ENCODE assay signal across 1 cellular context in the genomic region with DNA sequence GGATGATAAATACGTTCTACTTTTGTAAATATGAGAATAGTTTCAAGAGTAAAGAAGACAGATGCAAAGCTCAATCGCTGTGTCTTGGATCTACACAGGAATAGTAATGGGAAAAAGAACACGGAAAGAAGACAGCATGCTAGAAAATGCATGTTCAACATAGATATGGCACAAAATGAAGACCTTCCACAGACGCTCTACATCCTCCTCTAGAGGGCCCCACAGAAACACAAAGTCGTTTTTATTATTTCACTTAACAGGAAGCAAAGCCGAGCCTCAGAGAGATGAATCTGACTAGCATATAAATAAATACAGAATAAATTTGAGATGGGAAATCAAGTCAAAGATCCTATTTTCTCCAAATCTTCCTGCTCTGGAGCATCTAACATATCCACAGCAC.
TF ChIP-seq lines count a peak whose summit lies in the region.

No MANE protein-coding gene starts in this region.

TF ChIP-seq in H1, 55 proteins besides CTCF, POLR2A, EP300 and RAD21 (continued from another document):
- TF ChIP-seq, protein P1, sequence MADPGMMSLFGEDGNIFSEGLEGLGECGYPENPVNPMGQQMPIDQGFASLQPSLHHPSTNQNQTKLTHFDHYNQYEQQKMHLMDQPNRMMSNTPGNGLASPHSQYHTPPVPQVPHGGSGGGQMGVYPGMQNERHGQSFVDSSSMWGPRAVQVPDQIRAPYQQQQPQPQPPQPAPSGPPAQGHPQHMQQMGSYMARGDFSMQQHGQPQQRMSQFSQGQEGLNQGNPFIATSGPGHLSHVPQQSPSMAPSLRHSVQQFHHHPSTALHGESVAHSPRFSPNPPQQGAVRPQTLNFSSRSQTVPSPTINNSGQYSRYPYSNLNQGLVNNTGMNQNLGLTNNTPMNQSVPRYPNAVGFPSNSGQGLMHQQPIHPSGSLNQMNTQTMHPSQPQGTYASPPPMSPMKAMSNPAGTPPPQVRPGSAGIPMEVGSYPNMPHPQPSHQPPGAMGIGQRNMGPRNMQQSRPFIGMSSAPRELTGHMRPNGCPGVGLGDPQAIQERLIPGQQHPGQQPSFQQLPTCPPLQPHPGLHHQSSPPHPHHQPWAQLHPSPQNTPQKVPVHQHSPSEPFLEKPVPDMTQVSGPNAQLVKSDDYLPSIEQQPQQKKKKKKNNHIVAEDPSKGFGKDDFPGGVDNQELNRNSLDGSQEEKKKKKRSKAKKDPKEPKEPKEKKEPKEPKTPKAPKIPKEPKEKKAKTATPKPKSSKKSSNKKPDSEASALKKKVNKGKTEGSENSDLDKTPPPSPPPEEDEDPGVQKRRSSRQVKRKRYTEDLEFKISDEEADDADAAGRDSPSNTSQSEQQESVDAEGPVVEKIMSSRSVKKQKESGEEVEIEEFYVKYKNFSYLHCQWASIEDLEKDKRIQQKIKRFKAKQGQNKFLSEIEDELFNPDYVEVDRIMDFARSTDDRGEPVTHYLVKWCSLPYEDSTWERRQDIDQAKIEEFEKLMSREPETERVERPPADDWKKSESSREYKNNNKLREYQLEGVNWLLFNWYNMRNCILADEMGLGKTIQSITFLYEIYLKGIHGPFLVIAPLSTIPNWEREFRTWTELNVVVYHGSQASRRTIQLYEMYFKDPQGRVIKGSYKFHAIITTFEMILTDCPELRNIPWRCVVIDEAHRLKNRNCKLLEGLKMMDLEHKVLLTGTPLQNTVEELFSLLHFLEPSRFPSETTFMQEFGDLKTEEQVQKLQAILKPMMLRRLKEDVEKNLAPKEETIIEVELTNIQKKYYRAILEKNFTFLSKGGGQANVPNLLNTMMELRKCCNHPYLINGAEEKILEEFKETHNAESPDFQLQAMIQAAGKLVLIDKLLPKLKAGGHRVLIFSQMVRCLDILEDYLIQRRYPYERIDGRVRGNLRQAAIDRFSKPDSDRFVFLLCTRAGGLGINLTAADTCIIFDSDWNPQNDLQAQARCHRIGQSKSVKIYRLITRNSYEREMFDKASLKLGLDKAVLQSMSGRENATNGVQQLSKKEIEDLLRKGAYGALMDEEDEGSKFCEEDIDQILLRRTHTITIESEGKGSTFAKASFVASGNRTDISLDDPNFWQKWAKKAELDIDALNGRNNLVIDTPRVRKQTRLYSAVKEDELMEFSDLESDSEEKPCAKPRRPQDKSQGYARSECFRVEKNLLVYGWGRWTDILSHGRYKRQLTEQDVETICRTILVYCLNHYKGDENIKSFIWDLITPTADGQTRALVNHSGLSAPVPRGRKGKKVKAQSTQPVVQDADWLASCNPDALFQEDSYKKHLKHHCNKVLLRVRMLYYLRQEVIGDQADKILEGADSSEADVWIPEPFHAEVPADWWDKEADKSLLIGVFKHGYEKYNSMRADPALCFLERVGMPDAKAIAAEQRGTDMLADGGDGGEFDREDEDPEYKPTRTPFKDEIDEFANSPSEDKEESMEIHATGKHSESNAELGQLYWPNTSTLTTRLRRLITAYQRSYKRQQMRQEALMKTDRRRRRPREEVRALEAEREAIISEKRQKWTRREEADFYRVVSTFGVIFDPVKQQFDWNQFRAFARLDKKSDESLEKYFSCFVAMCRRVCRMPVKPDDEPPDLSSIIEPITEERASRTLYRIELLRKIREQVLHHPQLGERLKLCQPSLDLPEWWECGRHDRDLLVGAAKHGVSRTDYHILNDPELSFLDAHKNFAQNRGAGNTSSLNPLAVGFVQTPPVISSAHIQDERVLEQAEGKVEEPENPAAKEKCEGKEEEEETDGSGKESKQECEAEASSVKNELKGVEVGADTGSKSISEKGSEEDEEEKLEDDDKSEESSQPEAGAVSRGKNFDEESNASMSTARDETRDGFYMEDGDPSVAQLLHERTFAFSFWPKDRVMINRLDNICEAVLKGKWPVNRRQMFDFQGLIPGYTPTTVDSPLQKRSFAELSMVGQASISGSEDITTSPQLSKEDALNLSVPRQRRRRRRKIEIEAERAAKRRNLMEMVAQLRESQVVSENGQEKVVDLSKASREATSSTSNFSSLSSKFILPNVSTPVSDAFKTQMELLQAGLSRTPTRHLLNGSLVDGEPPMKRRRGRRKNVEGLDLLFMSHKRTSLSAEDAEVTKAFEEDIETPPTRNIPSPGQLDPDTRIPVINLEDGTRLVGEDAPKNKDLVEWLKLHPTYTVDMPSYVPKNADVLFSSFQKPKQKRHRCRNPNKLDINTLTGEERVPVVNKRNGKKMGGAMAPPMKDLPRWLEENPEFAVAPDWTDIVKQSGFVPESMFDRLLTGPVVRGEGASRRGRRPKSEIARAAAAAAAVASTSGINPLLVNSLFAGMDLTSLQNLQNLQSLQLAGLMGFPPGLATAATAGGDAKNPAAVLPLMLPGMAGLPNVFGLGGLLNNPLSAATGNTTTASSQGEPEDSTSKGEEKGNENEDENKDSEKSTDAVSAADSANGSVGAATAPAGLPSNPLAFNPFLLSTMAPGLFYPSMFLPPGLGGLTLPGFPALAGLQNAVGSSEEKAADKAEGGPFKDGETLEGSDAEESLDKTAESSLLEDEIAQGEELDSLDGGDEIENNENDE (IDR thresholded peaks at IDR 0.05; ENCODE audit: insufficient replicate concordance, low read length), result no peak
- TF ChIP-seq POU5F1 (IDR thresholded peaks at IDR 0.05; ENCODE audit: low read depth, low read length), result no peak
- no peak for TF ChIP-seq ASH2L (IDR thresholded peaks at IDR 0.05; ENCODE audit: low read length)
- TF ChIP-seq CTBP2 (IDR thresholded peaks at IDR 0.05; ENCODE audit: borderline replicate concordance, insufficient read depth, insufficient read length, low read length), result no peak
- no peak for TF ChIP-seq POLR2AphosphoS5 (IDR thresholded peaks at IDR 0.05; ENCODE audit: low read depth, low read length)
- no peak for TF ChIP-seq MAFK (IDR thresholded peaks at IDR 0.05; ENCODE audit: low read depth, low read length)
- TF ChIP-seq FOSL1 (IDR thresholded peaks at IDR 0.05; ENCODE audit: insufficient read depth, low read depth, low read length), result no peak
- TF ChIP-seq SP1 (IDR thresholded peaks at IDR 0.05; ENCODE audit: low read depth, low read length), result no peak
- TF ChIP-seq, protein P2, sequence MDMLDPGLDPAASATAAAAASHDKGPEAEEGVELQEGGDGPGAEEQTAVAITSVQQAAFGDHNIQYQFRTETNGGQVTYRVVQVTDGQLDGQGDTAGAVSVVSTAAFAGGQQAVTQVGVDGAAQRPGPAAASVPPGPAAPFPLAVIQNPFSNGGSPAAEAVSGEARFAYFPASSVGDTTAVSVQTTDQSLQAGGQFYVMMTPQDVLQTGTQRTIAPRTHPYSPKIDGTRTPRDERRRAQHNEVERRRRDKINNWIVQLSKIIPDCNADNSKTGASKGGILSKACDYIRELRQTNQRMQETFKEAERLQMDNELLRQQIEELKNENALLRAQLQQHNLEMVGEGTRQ (IDR thresholded peaks at IDR 0.05; ENCODE audit: low read length), result no peak
- TF ChIP-seq TAF1 (IDR thresholded peaks at IDR 0.05; ENCODE audit: low read depth, low read length), result no peak
- TF ChIP-seq EZH2 (IDR thresholded peaks at IDR 0.05; ENCODE audit: low read depth, low read length, severe bottlenecking), result no peak
- TF ChIP-seq GABPA (IDR thresholded peaks at IDR 0.05; ENCODE audit: borderline replicate concordance, insufficient read depth, low read length), result no peak
- no peak for TF ChIP-seq PHF8 (conservative IDR thresholded peaks at IDR 0.05; ENCODE audit: low read depth, low read length)
